In the genomic region with DNA sequence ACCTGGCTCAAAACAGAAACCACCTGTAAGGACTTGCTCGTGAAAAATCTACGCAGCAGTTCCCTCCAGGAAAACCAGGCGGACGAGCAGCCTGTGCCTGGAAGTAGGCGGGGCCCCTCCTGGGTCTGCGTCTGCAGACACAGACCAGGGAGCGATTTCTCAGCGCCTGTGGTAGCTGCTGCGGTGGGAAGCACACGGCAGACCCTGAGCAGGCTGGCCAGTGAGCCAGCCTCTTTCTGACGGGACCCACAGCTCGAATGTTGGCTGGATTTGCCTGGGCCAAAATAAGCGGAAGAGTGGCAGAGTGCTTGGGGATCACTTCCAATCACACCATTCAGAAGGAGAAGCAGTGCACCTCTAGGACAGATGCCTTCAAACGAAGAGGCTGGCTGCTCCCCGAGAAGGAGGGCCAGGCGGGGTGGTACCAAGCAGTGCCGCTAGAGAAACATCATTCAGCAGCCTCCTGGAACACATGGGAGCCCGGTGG, we compare ENCODE assay signal across 10 cellular contexts.
DNase-seq lines count a peak whose midpoint lies in the region; ATAC-seq and TF ChIP-seq lines count a peak whose summit lies in the region.
"Had no signal": no experiment of that assay in that cellular context is flagged by ENCODE, and none has a peak within 500 bp of the region (broad histone marks: within the 10 kb centered on the region; RNA-seq: fewer than 3 reads in every experiment).

No MANE protein-coding gene starts in this region.

- no peaks in the 10 kb centered on the region for H3K79me1 ChIP-seq in H9 (ENCODE audit: insufficient read depth, low read depth, low read length, poor library complexity, severe bottlenecking)

- intact Hi-C loops in mammary epithelial cell (cut with micrococcal nuclease), result loop anchor here (5.0 to 10.0 kb wide), 3 partner anchors 67 to 700 kb away; a partner anchor contains a TSS
- intact Hi-C loops in sciatic nerve (cut with DNase I), result no loop called here
- intact Hi-C loops in Caco-2 (cut with micrococcal nuclease; ENCODE audit: unreplicated experiment), result no loop called here
- intact Hi-C loops in OCI-LY7 (cut with micrococcal nuclease; ENCODE audit: unreplicated experiment), result no loop called here

- H2BK12ac ChIP-seq in H9 (ENCODE audit: insufficient read length, low read depth, low read length), result no peak overlapping the region

- no peaks in the 10 kb centered on the region for H3K27me3 Mint-ChIP-seq in H9 (ENCODE audit: low read depth)
- H3K27me3 Mint-ChIP-seq in Caco-2 (ENCODE audit: insufficient read depth, unreplicated experiment), result no peaks in the 10 kb centered on the region
- H3K27me3 Mint-ChIP-seq: activated T-helper 17 cell treated with anti-CD3 and anti-CD28 coated beads, Interleukin-2, amount 50 U/mL, for 72 hours had no signal

- H3K27ac ChIP-seq in H9 (ENCODE audit: insufficient read length, low read depth, low read length) (no peak overlapping the region), mammary epithelial cell (ENCODE audit: insufficient read depth, low read depth, low read length) (peak overlapping the region; percentile 28), iPS-20b (ENCODE audit: low read length) (no peak overlapping the region), OCI-LY7 (ENCODE audit: low read depth, low read length, poor library complexity, severe bottlenecking) (no peak overlapping the region)
- H3K27ac ChIP-seq: PC-9 had no signal

- H3K9ac ChIP-seq in H9 (ENCODE audit: extremely low read depth, insufficient read length, low read length), result no peak overlapping the region
- peak overlapping the region; percentile 35 for H3K9ac ChIP-seq in mammary epithelial cell (ENCODE audit: insufficient read depth, low read length)
- H3K9ac ChIP-seq in iPS-20b (ENCODE audit: low read depth, low read length), result no peak overlapping the region

- H3K4me3 ChIP-seq in mammary epithelial cell (replicated peaks in 1 of 3; ENCODE audit: insufficient read depth in 1 of 3, low read depth in 2 of 3, low read length in 3 of 3) (peak overlapping the region; percentile 22 to 30 (median 30)), iPS-20b (ENCODE audit: low read length) (0 out of 2 replicates have a peak overlapping the region, but pooled peaks have one; percentile 11), Caco-2 (ENCODE audit: low read depth, low read length) (no peak overlapping the region), OCI-LY7 (ENCODE audit: low read depth, low read length, poor library complexity, severe bottlenecking) (no peak overlapping the region)
- H3K4me3 ChIP-seq: PC-9 had no signal

- H4K20me1 ChIP-seq in H9 (ENCODE audit: control insufficient read depth, insufficient read depth, insufficient read length) (no peaks in the 10 kb centered on the region), mammary epithelial cell (ENCODE audit: insufficient read depth, low read length) (no peaks in the 10 kb centered on the region), OCI-LY7 (ENCODE audit: insufficient read depth, low read length) (no peaks in the 10 kb centered on the region)

- H2BK120ac ChIP-seq in H9 (ENCODE audit: low read depth, low read length, poor library complexity, severe bottlenecking), result no peak overlapping the region

- BruUV-seq in mammary epithelial cell (replicated peaks; lab: Mats Ljungman, UMichigan) (no TSS peak), Caco-2 (replicated peaks; lab: Mats Ljungman, UMichigan) (no TSS peak), OCI-LY7 (replicated peaks; lab: Mats Ljungman, UMichigan) (no TSS peak)

- in situ Hi-C loops in mammary epithelial cell (cut with MboI; ENCODE audit: low sequenced_read_pairs in 2 of 2), result no loop called here

- H3K79me2 ChIP-seq in H9 (ENCODE audit: insufficient read depth, low read length), result no peaks in the 10 kb centered on the region
- no peaks in the 10 kb centered on the region for H3K79me2 ChIP-seq in mammary epithelial cell (ENCODE audit: insufficient read depth, low read length)
- no peaks in the 10 kb centered on the region for H3K79me2 ChIP-seq in OCI-LY7 (ENCODE audit: insufficient read depth, low read depth, low read length)

- no peaks in the 10 kb centered on the region for H3K9me3 Mint-ChIP-seq in H9
- H3K9me3 Mint-ChIP-seq in Caco-2 (ENCODE audit: unreplicated experiment), result no peaks in the 10 kb centered on the region
- H3K9me3 Mint-ChIP-seq: activated T-helper 17 cell treated with anti-CD3 and anti-CD28 coated beads, Interleukin-2, amount 50 U/mL, for 72 hours had no signal

- H3K4me3 Mint-ChIP-seq in H9 (no peak overlapping the region), Caco-2 (ENCODE audit: unreplicated experiment) (no peak overlapping the region)
- H3K4me3 Mint-ChIP-seq: activated T-helper 17 cell treated with anti-CD3 and anti-CD28 coated beads, Interleukin-2, amount 50 U/mL, for 72 hours had no signal

- H3K36me3 ChIP-seq in mammary epithelial cell (ENCODE audit: insufficient read depth, low read length) (peaks cover 2% of the 10 kb centered on the region), iPS-20b (ENCODE audit: insufficient read depth, low read depth, low read length) (peaks cover 1% of the 10 kb centered on the region; the same call in 1 of the 2 replicates), Caco-2 (ENCODE audit: control insufficient read depth, insufficient read depth, low read length) (no peaks in the 10 kb centered on the region), OCI-LY7 (ENCODE audit: insufficient read depth, low read length) (no peaks in the 10 kb centered on the region)

- DNase-seq in H9 (peak; percentile 83), mammary epithelial cell (peak; percentile 69), sciatic nerve (ENCODE audit: low spot score) (peak; percentile 76), Caco-2 (no peak), GOT3 (lab: John Stamatoyannopoulos, UW) (no peak), OCI-LY7 (ENCODE audit: low spot score) (no peak)
- DNase-seq: PC-9 had no signal

- H3K23me2 ChIP-seq in H9 (ENCODE audit: insufficient read length, low read depth, low read length, poor library complexity, severe bottlenecking), result no peaks in the 10 kb centered on the region

- no peak overlapping the region for H4K8ac ChIP-seq in H9 (replicated peaks; ENCODE audit: insufficient read length, low read depth, low read length)

- no peak overlapping the region for H3K14ac ChIP-seq in H9 (ENCODE audit: insufficient read depth, low read length)

- H3K4me1 ChIP-seq in H9 (ENCODE audit: insufficient read depth, low read length), result no peaks in the 10 kb centered on the region
- H3K4me1 ChIP-seq in mammary epithelial cell (ENCODE audit: insufficient read depth, low read length), result peaks cover 32% of the 10 kb centered on the region
- H3K4me1 ChIP-seq in iPS-20b (ENCODE audit: insufficient read depth, low read length), result peaks cover 3% of the 10 kb centered on the region; the same call in 1 of the 2 replicates
- no peaks in the 10 kb centered on the region for H3K4me1 ChIP-seq in Caco-2
- no peaks in the 10 kb centered on the region for H3K4me1 ChIP-seq in OCI-LY7 (ENCODE audit: insufficient read depth, low read length, poor library complexity, severe bottlenecking)

- H2AK5ac ChIP-seq in H9 (ENCODE audit: insufficient read length, low read length), result no peak overlapping the region

- WGBS in H9 (ENCODE audit: extremely low coverage, insufficient read length, low lambda C conversion rate), result no CpG with 5 or more reads among the region's 18 CpGs
- WGBS in mammary epithelial cell (ENCODE audit: low coverage, missing lambda C conversion rate), result 3% methylated on average over 14 of the region's 18 CpGs

- peaks cover 28 to 32% of the 10 kb centered on the region in 2 experiments for H3K4me1 Mint-ChIP-seq in H9
- H3K4me1 Mint-ChIP-seq in Caco-2 (ENCODE audit: low read depth, unreplicated experiment), result no peaks in the 10 kb centered on the region
- H3K4me1 Mint-ChIP-seq: activated T-helper 17 cell treated with anti-CD3 and anti-CD28 coated beads, Interleukin-2, amount 50 U/mL, for 72 hours had no signal

- H3K4ac ChIP-seq in H9 (ENCODE audit: low read depth, low read length), result no peak overlapping the region

- no peaks in the 10 kb centered on the region for H3K9me2 ChIP-seq in OCI-LY7 (ENCODE audit: insufficient read depth, low read length)

- H3K9me3 ChIP-seq in H9 (ENCODE audit: control insufficient read depth, low read depth, low read length) (no peaks in the 10 kb centered on the region), mammary epithelial cell (replicated peaks; ENCODE audit: insufficient read depth, low read length) (no peaks in the 10 kb centered on the region), iPS-20b (ENCODE audit: insufficient read depth, low read depth, low read length) (no peaks in the 10 kb centered on the region), Caco-2 (no peaks in the 10 kb centered on the region), OCI-LY7 (ENCODE audit: low read length) (no peaks in the 10 kb centered on the region)

- H3K56ac ChIP-seq in H9 (ENCODE audit: insufficient read length, low read depth, low read length), result no peak overlapping the region

- no peaks in the 10 kb centered on the region; a peak in 4 of 7 replicates for H3K36me3 Mint-ChIP-seq in H9 (ENCODE audit: insufficient read depth in 1 of 3, low read depth in 3 of 3)
- H3K36me3 Mint-ChIP-seq in Caco-2 (ENCODE audit: insufficient read depth, unreplicated experiment), result peaks cover 18% of the 10 kb centered on the region

- peak; percentile 84 for ATAC-seq in sciatic nerve
- ATAC-seq in HG03457 (IDR thresholded peaks at IDR 0.05; ENCODE audit: unreplicated experiment), result no peak
- ATAC-seq: activated T-helper 17 cell treated with anti-CD3 and anti-CD28 coated beads, Interleukin-2, amount 50 U/mL, for 72 hours had no signal

- H3K4me2 ChIP-seq in H9 (ENCODE audit: insufficient read depth, insufficient read length, low read length) (no peak overlapping the region), mammary epithelial cell (ENCODE audit: insufficient read depth, low read depth, low read length) (peak overlapping the region; percentile 63), OCI-LY7 (ENCODE audit: low read length) (no peak overlapping the region)
- H3K4me2 ChIP-seq: PC-9 had no signal

- H3T11ph ChIP-seq in H9 (ENCODE audit: low read length), result no peak overlapping the region

- POLR2A ChIA-PET in Caco-2 (lab: Charles Lee) (no interaction called here), OCI-LY7 (lab: Charles Lee) (interaction anchor here (0.6 kb wide), 1 partner anchor 12 kb away, joined by 7 read pairs; no protein-coding TSS in a partner anchor)

- CTCF ChIA-PET in mammary epithelial cell (lab: Charles Lee; ENCODE audit: low non-redundant PET), result no interaction called here
- CTCF ChIA-PET in Caco-2 (lab: Charles Lee), result no interaction called here
- CTCF ChIA-PET in OCI-LY7 (lab: Charles Lee; ENCODE audit: unreplicated experiment), result no interaction called here

- H2BK20ac ChIP-seq in H9 (ENCODE audit: low read depth, low read length, poor library complexity, severe bottlenecking), result no peak overlapping the region

- H3K27ac Mint-ChIP-seq in H9 (peak overlapping the region; percentile 27 to 81 (median 74); a peak in 4 of 7 replicates), Caco-2 (ENCODE audit: unreplicated experiment) (no peak overlapping the region)
- H3K27ac Mint-ChIP-seq: activated T-helper 17 cell treated with anti-CD3 and anti-CD28 coated beads, Interleukin-2, amount 50 U/mL, for 72 hours had no signal

- H2AFZ ChIP-seq in H9 (ENCODE audit: low read length) (no peak overlapping the region), mammary epithelial cell (ENCODE audit: low read depth, low read length) (peak overlapping the region; percentile 51), OCI-LY7 (ENCODE audit: low read length) (no peak overlapping the region)
- H2AFZ ChIP-seq: PC-9 had no signal

- TF ChIP-seq CTCF in H9 (conservative IDR thresholded peaks at IDR 0.05), result no peak
- peak in 1 of 2 donors; percentile 38 for TF ChIP-seq CTCF in mammary epithelial cell (conservative IDR thresholded peaks at IDR 0.05 in 1 of 2, IDR thresholded peaks at IDR 0.05 in 1 of 2; ENCODE audit: extremely low read depth in 1 of 2, insufficient read depth in 1 of 2, low read depth in 1 of 2, low read length in 2 of 2)
- no peak for TF ChIP-seq CTCF in Caco-2 (IDR thresholded peaks at IDR 0.05; ENCODE audit: insufficient read depth in 1 of 2, low read depth in 1 of 2, low read length in 1 of 2, severe bottlenecking in 1 of 2, unreplicated experiment in 1 of 2)
- no peak for TF ChIP-seq CTCF in OCI-LY7 (conservative IDR thresholded peaks at IDR 0.05; ENCODE audit: low read length)

- H2BK15ac ChIP-seq in H9 (ENCODE audit: low read depth, low read length), result no peak overlapping the region

- no peak overlapping the region for H3K23ac ChIP-seq in H9 (ENCODE audit: insufficient read length, low read depth, low read length)

- dilution Hi-C loops in mammary epithelial cell (cut with HindIII; ENCODE audit: low sequenced_read_pairs), result no loop called here

- no peak overlapping the region for H4K5ac ChIP-seq in H9 (ENCODE audit: insufficient read length, low read depth, low read length)

- H3K27me3 ChIP-seq in H9 (ENCODE audit: insufficient read depth, low read length), result no peaks in the 10 kb centered on the region
- H3K27me3 ChIP-seq in mammary epithelial cell (ENCODE audit: insufficient read depth, low read length), result no peaks in the 10 kb centered on the region
- H3K27me3 ChIP-seq in iPS-20b (ENCODE audit: insufficient read depth, low read length), result no peaks in the 10 kb centered on the region
- no peaks in the 10 kb centered on the region for H3K27me3 ChIP-seq in Caco-2 (replicated peaks; ENCODE audit: control insufficient read depth, insufficient read depth, low read length)

- no peak overlapping the region for H4K91ac ChIP-seq in H9 (ENCODE audit: insufficient read length, low read depth, low read length)

- no peak overlapping the region for H2BK5ac ChIP-seq in H9 (ENCODE audit: insufficient read length, low read length)

- H3K18ac ChIP-seq in H9 (ENCODE audit: insufficient read length, low read depth, low read length), result no peak overlapping the region

Comparison
In these comparisons a context has a peak if more than half of its experiments do, and no peak if none do; other contexts are left out.
1. DNase-seq: peak in H9 (single experiment), mammary epithelial cell (single experiment) and sciatic nerve (single experiment); none in Caco-2 (0 of 2), GOT3 (single experiment) and OCI-LY7 (single experiment).
2. H3K4me3 ChIP-seq: peak in mammary epithelial cell (3 of 3) and iPS-20b (single experiment); none in Caco-2 (single experiment) and OCI-LY7 (single experiment).